ENCODE assay signal across 8 cellular contexts in the genomic region with DNA sequence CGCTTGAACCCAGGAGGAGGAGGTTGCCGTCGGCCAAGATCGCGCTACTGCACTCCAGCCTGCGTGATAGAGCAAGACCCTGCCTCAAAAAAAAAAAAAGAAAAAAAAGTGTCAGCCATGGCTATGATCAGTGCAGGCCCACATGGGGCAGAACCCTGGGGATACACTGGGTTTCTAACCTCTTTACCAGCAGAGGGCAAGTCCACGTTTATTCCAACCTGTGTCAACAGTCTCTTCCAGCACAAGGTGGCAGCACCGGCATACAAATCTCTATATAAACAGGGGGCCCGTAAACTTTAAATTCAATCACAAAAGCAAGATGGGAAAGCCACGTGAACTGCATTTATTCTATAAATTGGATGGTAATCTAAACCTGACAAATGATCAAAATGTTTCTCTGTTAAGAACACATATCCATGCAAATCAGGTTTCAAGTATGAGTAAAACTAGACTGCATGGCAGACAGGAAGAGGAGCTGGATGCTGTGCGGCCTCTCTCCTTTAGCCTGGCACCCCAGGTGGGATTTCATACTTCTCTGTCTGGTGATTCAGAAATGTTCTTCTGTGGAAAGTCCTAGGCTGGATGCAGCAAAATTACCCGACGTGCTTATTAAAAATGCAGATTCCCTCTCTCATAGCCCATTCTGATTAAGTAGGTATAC. TPM values are rescaled to one million over a fixed set of nuclear protein-coding genes. Genes with fewer than 3 reads are reported as not detected.
DNase-seq lines count a peak whose midpoint lies in the region; ATAC-seq, FAIRE-seq and TF ChIP-seq lines count a peak whose summit lies in the region.

No MANE protein-coding gene starts in this region.

- H3K36me3 Mint-ChIP-seq in activated B cell treated with CpG ODN at 0.5 μM for 24 hours (ENCODE audit: low read depth) = peaks cover 5% of the 10 kb centered on the region

- H3K27ac ChIP-seq in 22Rv1 = no peak overlapping the region
- no peak overlapping the region for H3K27ac ChIP-seq in kidney (ENCODE audit: low read depth in 2 of 2, low read length in 2 of 2)

- H3K4me3 Mint-ChIP-seq in activated B cell treated with CpG ODN at 0.5 μM for 24 hours = peak overlapping the region; percentile 36

- ATAC-seq in HG03159 (IDR thresholded peaks at IDR 0.05; ENCODE audit: unreplicated experiment) (peak; percentile 52), activated B cell treated with CpG ODN at 0.5 μM for 24 hours (ENCODE audit: low read depth) (peak; percentile 80)

- DNase-seq in GM13976 (ENCODE audit: low spot score) = peak; percentile 71
- peak; percentile 80 for DNase-seq in NCI-H345 (lab: John Stamatoyannopoulos, UW)
- peak; percentile 43 for DNase-seq in activated B cell treated with CpG ODN at 0.5 μM for 24 hours
- peak; percentile 91 to 93 for DNase-seq in cardiac fibroblast (ENCODE audit: low read depth in 2 of 2)
- no peak for DNase-seq in kidney
- peak; percentile 59 for DNase-seq in stimulated activated CD4-positive, alpha-beta T cell treated with anti-CD3 and anti-CD28 coated beads, Interleukin-1b, Interleukin-23, amount 100 ng/mL, for 48 hours

- no peaks in the 10 kb centered on the region for H3K9me3 ChIP-seq in kidney (ENCODE audit: control insufficient read depth in 1 of 2, low read length in 2 of 2)

- no peaks in the 10 kb centered on the region for H3K27me3 Mint-ChIP-seq in activated B cell treated with CpG ODN at 0.5 μM for 24 hours

- in situ Hi-C loops in GM13976 (cut with MboI; ENCODE audit: low sequenced_read_pairs, unreplicated experiment) = loop anchor here (5.0 to 10.0 kb wide), 2 partner anchors 167 to 495 kb away; partner anchors contain the start of gene IL6

- TF ChIP-seq CTCF in 22Rv1 (IDR thresholded peaks at IDR 0.05) (peak; percentile 97), GM13976 (IDR thresholded peaks at IDR 0.05; ENCODE audit: borderline replicate concordance, control extremely low read depth, extremely low read depth, insufficient read depth, missing control alignments) (peak; percentile 82), activated B cell treated with CpG ODN at 0.5 μM for 24 hours (IDR thresholded peaks at IDR 0.05) (peak; percentile 24), cardiac fibroblast (IDR thresholded peaks at IDR 0.05; ENCODE audit: low read depth, low read length) (peak; percentile 88), kidney (IDR thresholded peaks at IDR 0.05; ENCODE audit: borderline replicate concordance, extremely low read depth, insufficient read depth) (peak; percentile 96)

- POLR2A ChIA-PET in activated B cell treated with CpG ODN at 0.5 μM for 24 hours (lab: Charles Lee) = interaction anchor here (0.5 to 8.7 kb wide), 19 partner anchors 11 to 954 kb away, joined by 3 to 180 read pairs (median 5); partner anchors contain the start of genes HYCC1 and IL6

- H3K4me3 ChIP-seq in cardiac fibroblast (replicated peaks in 1 of 2; ENCODE audit: low read depth in 2 of 2, low read length in 2 of 2) (no peak overlapping the region), kidney (ENCODE audit: low read length in 2 of 2) (no peak overlapping the region)

- no peaks in the 10 kb centered on the region for H3K36me3 ChIP-seq in kidney (ENCODE audit: control insufficient read depth in 1 of 2, insufficient read depth in 2 of 2, low read length in 2 of 2)

- peak overlapping the region; percentile 70 for H3K27ac Mint-ChIP-seq in activated B cell treated with CpG ODN at 0.5 μM for 24 hours

- intact Hi-C loops in activated B cell treated with CpG ODN at 0.5 μM for 24 hours (cut with micrococcal nuclease) (loop anchor here (1.0 to 5.0 kb wide), 9 partner anchors 80 to 495 kb away; partner anchors contain the start of gene HYCC1), kidney (cut with DNase I) (loop anchor here (10.0 kb wide), 2 partner anchors 165 to 495 kb away; partner anchors contain the start of gene IL6)

- H3K4me1 ChIP-seq in kidney (ENCODE audit: control insufficient read depth in 1 of 2, insufficient read depth in 1 of 2, low read depth in 1 of 2, low read length in 2 of 2) = peaks cover 16 to 25% of the 10 kb centered on the region in 2 donors

- H3K9me3 Mint-ChIP-seq in activated B cell treated with CpG ODN at 0.5 μM for 24 hours = no peaks in the 10 kb centered on the region

- peaks cover 50% of the 10 kb centered on the region for H3K4me1 Mint-ChIP-seq in activated B cell treated with CpG ODN at 0.5 μM for 24 hours

- CTCF ChIA-PET in activated B cell treated with CpG ODN at 0.5 μM for 24 hours (lab: Charles Lee) = interaction anchor here (0.6 to 9.5 kb wide), 32 partner anchors 10 to 495 kb away, joined by 3 to 348 read pairs (median 4); partner anchors contain the start of gene IL6

- peak; percentile 84 for FAIRE-seq in kidney (lab: Jason Lieb, UNC)

- H3K9ac ChIP-seq in kidney (ENCODE audit: low read length in 2 of 2) = no peak overlapping the region

RNA-seq across cellular contexts. Expression of gene STEAP1B, which starts 60.0 kb away (rescaled TPM):
- total RNA-seq in activated B cell treated with CpG ODN at 0.5 μM for 24 hours (96.4 and 117 TPM in 2 replicates), kidney (0.79 TPM)
- polyA plus RNA-seq in kidney (ENCODE audit: insufficient read depth, low read depth, low replicate concordance) = not detected

Comparison
In these comparisons a context has a peak if more than half of its experiments do, and no peak if none do; other contexts are left out.
1. CTCF ChIP-seq: peak in every context shown above with its lines; median percentile 97 in 22Rv1; 96 in kidney; 88 in cardiac fibroblast; 82 in GM13976; 24 in activated B cell treated with CpG ODN at 0.5 μM for 24 hours.
2. RNA of gene STEAP1B, which starts 60.0 kb away (total RNA-seq): 96.4 to 117 TPM in activated B cell treated with CpG ODN at 0.5 μM for 24 hours; 0.79 TPM in kidney (single experiment); every median in the first group is over 10 times any median in the second.